8 cellular contexts compared by ENCODE assay signal in the genomic region with DNA sequence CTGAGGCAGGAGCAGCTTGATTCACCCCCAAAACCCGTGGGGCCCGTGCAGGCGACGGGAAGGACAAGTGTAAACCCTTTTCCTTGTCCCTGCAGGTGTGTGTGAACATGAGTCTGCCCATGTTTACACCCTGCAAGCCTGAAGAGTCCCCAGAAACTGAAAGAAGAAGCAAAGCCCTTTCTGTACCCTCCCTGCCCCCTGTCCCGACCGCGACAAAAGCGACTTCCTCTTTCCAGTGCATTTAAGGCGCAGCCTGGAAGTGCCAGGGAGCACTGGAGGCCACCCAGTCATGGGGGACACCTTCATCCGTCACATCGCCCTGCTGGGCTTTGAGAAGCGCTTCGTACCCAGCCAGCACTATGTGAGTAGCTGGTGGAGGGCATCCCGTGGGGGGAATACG.
DNase-seq lines count a peak whose midpoint lies in the region; ATAC-seq and TF ChIP-seq lines count a peak whose summit lies in the region.
"Not testable (repeated sequence)": the region's sequence is repeated elsewhere in the genome, so short reads cannot be mapped to it uniquely, and the experiment has no call there.

No MANE protein-coding gene starts in this region.

- H3K27me3 ChIP-seq in heart left ventricle; psoas muscle (ENCODE audit: insufficient read depth in 3 of 3, low read length in 2 of 3): not testable (repeated sequence)

- H3K36me3 ChIP-seq in heart left ventricle; psoas muscle (ENCODE audit: insufficient read depth in 1 of 2, low read depth in 1 of 2): not testable (repeated sequence)

- not testable (repeated sequence) for H3K27ac ChIP-seq in heart left ventricle, psoas muscle

- not testable (repeated sequence) for H3K9me3 ChIP-seq in heart left ventricle, psoas muscle

- not testable (repeated sequence) for TF ChIP-seq POLR2A in heart left ventricle (IDR thresholded peaks at IDR 0.05)

- ATAC-seq in GM18499 (IDR thresholded peaks at IDR 0.05; ENCODE audit: insufficient read depth, unreplicated experiment) (peak; percentile 65), GM19043 (IDR thresholded peaks at IDR 0.05; ENCODE audit: low read depth, unreplicated experiment) (peak; percentile 80), GM21526 (IDR thresholded peaks at IDR 0.05; ENCODE audit: low FRiP score, unreplicated experiment) (peak; percentile 78), HG02798 (IDR thresholded peaks at IDR 0.05; ENCODE audit: poor library complexity, unreplicated experiment) (peak; percentile 86), HG03108 (IDR thresholded peaks at IDR 0.05; ENCODE audit: unreplicated experiment) (peak; percentile 84), HG03571 (IDR thresholded peaks at IDR 0.05; ENCODE audit: unreplicated experiment) (peak; percentile 83), heart left ventricle (peak; percentile 32 to 81 (median 77)), psoas muscle (peak in 3 of 4 donors; percentile 26 to 60 (median 44))

- DNase-seq in heart left ventricle, psoas muscle: not testable (repeated sequence)

- H3K4me3 ChIP-seq in heart left ventricle, psoas muscle: not testable (repeated sequence)

- TF ChIP-seq CTCF in heart left ventricle (IDR thresholded peaks at IDR 0.05); psoas muscle (IDR thresholded peaks at IDR 0.05): not testable (repeated sequence)

- WGBS in heart left ventricle, 4 donors, result no CpG with 5 or more reads among the region's 15 CpGs
- WGBS in psoas muscle, 3 donors, result no CpG with 5 or more reads among the region's 15 CpGs

- not testable (repeated sequence) for H3K4me1 ChIP-seq in heart left ventricle, psoas muscle

- intact Hi-C loops in heart left ventricle (cut with DNase I); psoas muscle (cut with DNase I): not testable (repeated sequence)
